9 cellular contexts compared by ENCODE assay signal in genomic region chr20:62387219-62387913, GRCh38. TPM values are rescaled to one million over a fixed set of nuclear protein-coding genes. Genes with fewer than 3 reads are reported as not detected.
DNase-seq lines count a peak whose midpoint lies in the region; ATAC-seq, FAIRE-seq and TF ChIP-seq lines count a peak whose summit lies in the region.
"Had no signal": no experiment of that assay in that cellular context is flagged by ENCODE, and none has a peak within 500 bp of the region (broad histone marks: within the 10 kb centered on the region; RNA-seq: fewer than 3 reads in every experiment).

No MANE protein-coding gene starts in this region.

- H3K36me3 Mint-ChIP-seq in T-cell = peaks cover 21% of the 10 kb centered on the region

- H3K27me3 Mint-ChIP-seq in T-cell = no peaks in the 10 kb centered on the region

- H3K4me3 Mint-ChIP-seq in T-cell = peak overlapping the region; percentile 87 to 88 (median 88)

- ATAC-seq in T-cell (replicated peaks in 1 of 4) = peak; percentile 21 to 42 (median 38)
- ATAC-seq in GM21723 (IDR thresholded peaks at IDR 0.05; ENCODE audit: unreplicated experiment) = no peak
- no peak for ATAC-seq in HG03469 (IDR thresholded peaks at IDR 0.05; ENCODE audit: unreplicated experiment)

- no peaks in the 10 kb centered on the region for H3K27me3 ChIP-seq in H7 (ENCODE audit: control insufficient read depth, insufficient read depth, low read length)

- POLR2A ChIA-PET in T-cell (lab: Charles Lee) = interaction anchor here in 1 of 2 donors (0.6 kb wide), 1 partner anchor 838 kb away, joined by 7 read pairs; no protein-coding TSS in a partner anchor

- H3K36me3 ChIP-seq in H7 (replicated peaks; ENCODE audit: control insufficient read depth, insufficient read depth, low read length) = peaks cover 17% of the 10 kb centered on the region

- H3K4me1 Mint-ChIP-seq in T-cell = peaks cover 49 to 69% (median 54%) of the 10 kb centered on the region in 3 donors

- TF ChIP-seq CTCF in foreskin fibroblast (IDR thresholded peaks at IDR 0.05; ENCODE audit: low read depth, low read length) = no peak

- no peak for DNase-seq in H7
- peak in 12 of 34 experiments; percentile 14 to 45 (median 33) for DNase-seq in T-cell
- no peak for DNase-seq in foreskin fibroblast
- no peak for DNase-seq in H54 (ENCODE audit: insufficient read length, low spot score)
- no peak for DNase-seq in NCI-H2196 (lab: John Stamatoyannopoulos, UW; ENCODE audit: unreplicated experiment)

- peak overlapping the region; percentile 90 for H3K4me3 ChIP-seq in H7 (ENCODE audit: insufficient read depth, low read depth, low read length)
- H3K4me3 ChIP-seq in foreskin fibroblast (ENCODE audit: low read depth in 1 of 2, low read length in 2 of 2) = peak overlapping the region; percentile 97 to 99
- peak overlapping the region; percentile 62 to 97 (median 85) for H3K4me3 ChIP-seq in skin epidermis

- TF ChIP-seq POLR2A in H54 (IDR thresholded peaks at IDR 0.05; ENCODE audit: low read depth, low read length) = no peak

- H3K27ac ChIP-seq in skin epidermis = peak overlapping the region; percentile 67 to 99 (median 96)

- no peaks in the 10 kb centered on the region for H3K9me3 Mint-ChIP-seq in T-cell

- CTCF ChIA-PET in T-cell (lab: Charles Lee) = interaction anchor here in 1 of 2 donors (0.6 kb wide), 2 partner anchors 9 to 240 kb away, joined by 4 to 10 read pairs; no protein-coding TSS in a partner anchor

- FAIRE-seq in H54 (lab: Jason Lieb, UNC) = no peak
- FAIRE-seq: TTC549 had no signal

- peak overlapping the region; percentile 55 to 69 for H3K27ac Mint-ChIP-seq in T-cell

RNA-seq across cellular contexts. Expression of gene RPS21, which starts 0.5 kb away (rescaled TPM):
- total RNA-seq in H7 (2014; rRNA removed; shearing (Covaris generic)) = 877 and 1,118 TPM in 2 replicates
- 1,000 to 10,000 TPM; 2,807 to 3,290 (median 3,085) TPM for total RNA-seq in T-cell

RNA-seq across cellular contexts. Expression of gene CABLES2, which starts 19.7 kb away (rescaled TPM):
- total RNA-seq in H7 (2014; rRNA removed; shearing (Covaris generic)) = 7.7 and 8.3 TPM in 2 replicates
- total RNA-seq in T-cell = 1 to 10 TPM; 4.3 to 6.8 (median 5.6) TPM

RNA-seq across cellular contexts. Expression of gene LAMA5, which starts 20.3 kb away (rescaled TPM):
- 61.0 and 90.8 TPM in 2 replicates for total RNA-seq in H7 (2014; rRNA removed; shearing (Covaris generic))
- 1 to 10 TPM in 3 of 5 donors, under 1 TPM in 2; 0.48 to 4.3 (median 3.0) TPM for total RNA-seq in T-cell

RNA-seq across cellular contexts. Expression of gene RBBP8NL, which starts 40.0 kb away (rescaled TPM):
- total RNA-seq in H7 (2014; rRNA removed; shearing (Covaris generic)) = not detected in 2 replicates
- total RNA-seq in T-cell = not detected

Comparison
In these comparisons a context has a peak if more than half of its experiments do, and no peak if none do; other contexts are left out.
1. ATAC-seq: peak in T-cell (4 of 4); none in GM21723 (single experiment) and HG03469 (single experiment).
2. RNA of gene LAMA5, which starts 20.3 kb away (total RNA-seq): 61.0 to 90.8 TPM in H7; 0.48 to 4.3 TPM in T-cell; every median in the first group is over 10 times any median in the second.
3. Peak in every context shown above with its lines, with median percentiles within 50 percentile points of each other: H3K4me3 ChIP-seq.